ENCODE assay signal across 8 cellular contexts in genomic region chrY:26671078-26671879, GRCh38.
A peak's percentile ranks its signal among the peaks of the same experiment; 100 is the strongest.
DNase-seq lines count a peak whose midpoint lies in the region; ATAC-seq, FAIRE-seq and TF ChIP-seq lines count a peak whose summit lies in the region.
"Not testable (repeated sequence)": the region's sequence is repeated elsewhere in the genome, so short reads cannot be mapped to it uniquely, and the experiment has no call there.

No MANE protein-coding gene starts in this region.

- TF ChIP-seq POLR2A in A549 (IDR thresholded peaks at IDR 0.05; ENCODE audit: low read length) = not testable (repeated sequence)

- H3K4me1 ChIP-seq in A549 = not testable (repeated sequence)

- H3K9me3 ChIP-seq in A549 = peaks cover 18% of the 10 kb centered on the region

- H3K27ac ChIP-seq in A549 = not testable (repeated sequence)

- H3K4me3 ChIP-seq in A549; epithelial cell of esophagus (ENCODE audit: low read length): not testable (repeated sequence)

- WGBS in A549 (ENCODE audit: missing lambda C conversion rate) = 21% methylated on average over 14 of the region's 14 CpGs

- DNase-seq in A549 (ENCODE audit: low read depth in 1 of 2, low spot score in 1 of 2) = peak; percentile 3 to 20
- peak; percentile 6 for DNase-seq in GM19239 (ENCODE audit: insufficient read length, low spot score)
- peak; percentile 46 for DNase-seq in activated CD4-positive, alpha-beta T cell treated with anti-CD3 and anti-CD28 coated beads for 1 hour
- DNase-seq in activated naive CD4-positive, alpha-beta T cell treated with anti-CD3 and anti-CD28 coated beads, Interleukin-2, amount 50 U/mL, for 16 hours = peak; percentile 28
- DNase-seq in epithelial cell of esophagus (ENCODE audit: low read depth) = peak; percentile 40
- peak; percentile 69 for DNase-seq in left lobe of liver (ENCODE audit: low spot score)
- DNase-seq in stimulated activated CD4-positive, alpha-beta T cell treated with anti-CD3 and anti-CD28 coated beads, Interleukin-12 subunit alpha, Interleukin-12 subunit beta, amount 100 ng/mL, for 4 hours = peak; percentile 1

- CTCF ChIA-PET in A549 (lab: Yijun Ruan, JAX) = not testable (repeated sequence)

- not testable (repeated sequence) for FAIRE-seq in A549 (lab: Jason Lieb, UNC); GM19239 (lab: Jason Lieb, UNC)

- not testable (repeated sequence) for TF ChIP-seq RAD21 in A549 (conservative IDR thresholded peaks at IDR 0.05 in 1 of 2, IDR thresholded peaks at IDR 0.05 in 1 of 2)

- ATAC-seq in A549 = peak; percentile 30 to 84; a peak in 3 of 6 replicates
- peak; percentile 63 for ATAC-seq in HG03175 (IDR thresholded peaks at IDR 0.05; ENCODE audit: unreplicated experiment)
- peak; percentile 52 for ATAC-seq in left lobe of liver

- TF ChIP-seq CTCF in A549 (IDR thresholded peaks at IDR 0.05); epithelial cell of esophagus (IDR thresholded peaks at IDR 0.05; ENCODE audit: insufficient read depth, low read depth, low read length, missing control alignments): not testable (repeated sequence)

- POLR2A ChIA-PET in A549 (lab: Yijun Ruan, JAX) = not testable (repeated sequence)

- H3K4me2 ChIP-seq in A549 = not testable (repeated sequence)

- TF ChIP-seq EP300 in A549 (IDR thresholded peaks at IDR 0.05) = not testable (repeated sequence)

Comparison
In these comparisons a context has a peak if more than half of its experiments do, and no peak if none do; other contexts are left out.
1. DNase-seq: peak in every context shown above with its lines; median percentile 69 in left lobe of liver; 46 in activated CD4-positive, alpha-beta T cell treated with anti-CD3 and anti-CD28 coated beads for 1 hour; 40 in epithelial cell of esophagus; 28 in activated naive CD4-positive, alpha-beta T cell treated with anti-CD3 and anti-CD28 coated beads, Interleukin-2, amount 50 U/mL, for 16 hours; 12 in A549; 6 in GM19239; 1 in stimulated activated CD4-positive, alpha-beta T cell treated with anti-CD3 and anti-CD28 coated beads, Interleukin-12 subunit alpha, Interleukin-12 subunit beta, amount 100 ng/mL, for 4 hours.